In genomic region chr17:59565171-59565958, GRCh38 we compare ENCODE assay signal across 1 cellular context.
TF ChIP-seq lines count a peak whose summit lies in the region.

Gene DHX40 (plus strand): TSS chr17:59565610. CDS start chr17:59565672, 62 bp downstream.

TF ChIP-seq in SK-N-SH, 30 proteins besides CTCF, POLR2A, EP300 and RAD21 (continued from another document):
- no peak; the same call in 1 of the 2 replicates for TF ChIP-seq USF2 (IDR thresholded peaks at IDR 0.05; ENCODE audit: borderline replicate concordance, low read depth, low read length)
- no peak for TF ChIP-seq RXRA (IDR thresholded peaks at IDR 0.05; ENCODE audit: borderline replicate concordance, low read depth)
- peak; percentile 99 for TF ChIP-seq SIN3A (IDR thresholded peaks at IDR 0.05; ENCODE audit: borderline replicate concordance, low read depth, low read length)
- no peak for TF ChIP-seq FOSL2 (IDR thresholded peaks at IDR 0.05; ENCODE audit: borderline replicate concordance, low read depth)
- no peak for TF ChIP-seq ZBTB33 (IDR thresholded peaks at IDR 0.05; ENCODE audit: borderline replicate concordance, low read depth)
TF ChIP-seq in SK-N-SH: peak in this region for 14.
